ENCODE assay signal across 8 cellular contexts in the genomic region with DNA sequence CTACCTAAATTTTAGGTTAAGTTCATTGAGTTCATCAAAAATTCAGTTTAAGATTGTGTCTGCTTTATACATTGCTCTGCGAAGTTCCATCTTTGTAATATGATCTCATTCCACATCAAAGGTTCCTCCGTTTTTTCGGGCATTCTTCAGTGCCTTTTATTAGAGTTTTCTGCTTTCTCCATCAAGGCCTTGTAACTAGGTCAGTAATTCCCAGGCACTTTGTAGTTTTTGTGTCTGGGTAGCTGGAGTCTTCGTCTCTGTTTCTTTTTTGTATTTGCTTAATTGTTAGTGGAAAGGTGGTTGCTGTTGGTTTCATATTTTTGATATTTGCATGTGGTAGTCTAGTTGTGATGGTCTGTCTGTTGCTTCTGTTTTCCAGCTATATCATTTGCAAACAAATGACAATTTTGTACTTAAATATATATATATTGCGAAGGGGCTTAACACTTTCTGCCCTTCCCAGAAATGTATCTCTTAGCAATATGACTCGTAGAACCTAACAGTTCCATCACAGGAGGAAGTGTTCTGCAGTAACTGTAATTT.
DNase-seq lines count a peak whose midpoint lies in the region; ATAC-seq and TF ChIP-seq lines count a peak whose summit lies in the region.

No MANE protein-coding gene starts in this region.

- no peaks in the 10 kb centered on the region for H3K36me3 ChIP-seq in PC-3 (ENCODE audit: low read depth, low read length)

- H3K4me1 ChIP-seq in PC-3 (ENCODE audit: insufficient read depth, low read length): peaks cover 5% of the 10 kb centered on the region; the same call in 1 of the 2 replicates

- H3K4me2 ChIP-seq in PC-3 (ENCODE audit: low read length): no peak overlapping the region

- H3K27ac ChIP-seq in PC-3 (ENCODE audit: low read length): no peak overlapping the region

- no peaks in the 10 kb centered on the region for H3K9me2 ChIP-seq in PC-3 (replicated peaks; ENCODE audit: low read length)

- H4K20me1 ChIP-seq in PC-3 (ENCODE audit: low read length): no peaks in the 10 kb centered on the region; the same call in 1 of the 2 replicates

- no peak for DNase-seq in PC-3
- peak in 1 of 2 donors; percentile 23 for DNase-seq in memory B cell (ENCODE audit: low spot score in 2 of 2)
- no peak for DNase-seq in KBM-7
- no peak for DNase-seq in AML-193 (lab: John Stamatoyannopoulos, UW)
- no peak for DNase-seq in DMS53 (lab: John Stamatoyannopoulos, UW)
- no peak for DNase-seq in NCI-H2227 (lab: John Stamatoyannopoulos, UW; ENCODE audit: unreplicated experiment)

- peaks cover 37% of the 10 kb centered on the region for H3K79me2 ChIP-seq in PC-3 (ENCODE audit: low read length)

- peak; percentile 30 for ATAC-seq in GM18502 (IDR thresholded peaks at IDR 0.05; ENCODE audit: poor library complexity, unreplicated experiment)
- ATAC-seq in GM21825 (IDR thresholded peaks at IDR 0.05; ENCODE audit: unreplicated experiment): peak; percentile 40
- ATAC-seq in PC-3: peak; percentile 76
- peak; percentile 28 for ATAC-seq in memory B cell (ENCODE audit: low read depth)

- intact Hi-C loops in PC-3 (cut with micrococcal nuclease): no loop called here

- H2AFZ ChIP-seq in PC-3 (ENCODE audit: low read length): no peak overlapping the region

- CTCF ChIA-PET in PC-3 (lab: Charles Lee): no interaction called here

- H3K4me3 Mint-ChIP-seq in memory B cell: peak overlapping the region; percentile 51

- no peak overlapping the region for H3K9ac ChIP-seq in PC-3 (ENCODE audit: low read length)

- no peaks in the 10 kb centered on the region for H3K27me3 ChIP-seq in PC-3 (ENCODE audit: low read length)

- BruUV-seq in PC-3 (replicated peaks; lab: Mats Ljungman, UMichigan): no TSS peak

- in situ Hi-C loops in KBM-7 (cut with MboI; ENCODE audit: low pct_unique_long_range_greater_than_20kb, low sequenced_read_pairs): no loop called here

- no peak overlapping the region for H3K4me3 ChIP-seq in PC-3 (ENCODE audit: low read length)

- H3K36me3 Mint-ChIP-seq in memory B cell: peaks cover 9% of the 10 kb centered on the region

- POLR2A ChIA-PET in PC-3 (lab: Charles Lee; ENCODE audit: unreplicated experiment): no interaction called here

- no peaks in the 10 kb centered on the region for H3K9me3 ChIP-seq in PC-3 (ENCODE audit: low read length)

- no peak for TF ChIP-seq CTCF in PC-3 (conservative IDR thresholded peaks at IDR 0.05; ENCODE audit: low read depth, low read length)

- H3K9me3 Mint-ChIP-seq in memory B cell: no peaks in the 10 kb centered on the region

- H3K4me1 Mint-ChIP-seq in memory B cell: peaks cover 42% of the 10 kb centered on the region

- peak overlapping the region; percentile 98 for H3K27ac Mint-ChIP-seq in memory B cell

- H3F3A ChIP-seq in PC-3 (ENCODE audit: low read length, unreplicated experiment): no peaks in the 10 kb centered on the region

- H3K27me3 Mint-ChIP-seq in memory B cell: no peaks in the 10 kb centered on the region
